In genomic region chr2:46499392-46499785, GRCh38 we compare ENCODE assay signal across 7 cellular contexts. TPM values are rescaled to one million over a fixed set of nuclear protein-coding genes. Genes with fewer than 3 reads are reported as not detected.
A peak's percentile ranks its signal among the peaks of the same experiment; 100 is the strongest.
DNase-seq lines count a peak whose midpoint lies in the region; ATAC-seq and TF ChIP-seq lines count a peak whose summit lies in the region.

No MANE protein-coding gene starts in this region.

- H3K36me3 ChIP-seq in Karpas-422 (ENCODE audit: insufficient read depth, low read length) (no peaks in the 10 kb centered on the region), suprapubic skin (no peaks in the 10 kb centered on the region)

- peak overlapping the region; percentile 99; the same call in 1 of the 2 replicates for H2AFZ ChIP-seq in Karpas-422 (ENCODE audit: low read length)

- H3K9me3 ChIP-seq in Karpas-422 (ENCODE audit: low read length) (no peaks in the 10 kb centered on the region), suprapubic skin (no peaks in the 10 kb centered on the region)

- 23% methylated on average over 7 of the region's 7 CpGs for WGBS in suprapubic skin

- no peak overlapping the region for H3K27ac ChIP-seq in Karpas-422 (ENCODE audit: low read length)
- peak overlapping the region; percentile 69 for H3K27ac ChIP-seq in layer of hippocampus (ENCODE audit: low read depth, low read length)
- H3K27ac ChIP-seq in suprapubic skin = peak overlapping the region; percentile 76

- H3K4me3 ChIP-seq in Karpas-422 (ENCODE audit: low read length) (peak overlapping the region; percentile 68), astrocyte of the spinal cord (ENCODE audit: low read depth, low read length) (peak overlapping the region; percentile 62), suprapubic skin (peak overlapping the region; percentile 55)

- ATAC-seq in GM19395 (IDR thresholded peaks at IDR 0.05; ENCODE audit: unreplicated experiment) = no peak

- DNase-seq in Karpas-422 (no peak), astrocyte of the spinal cord (ENCODE audit: low read depth, low spot score) (no peak), suprapubic skin (ENCODE audit: low spot score in 2 of 2) (no peak), GF-D8 (lab: John Stamatoyannopoulos, UW) (no peak)
- no peak for DNase-seq in stimulated activated CD4-positive, alpha-beta T cell treated with anti-CD3 and anti-CD28 coated beads, Interleukin-4, amount 100 ng/mL, for 4 hours

- TF ChIP-seq EP300 in suprapubic skin (IDR thresholded peaks at IDR 0.05) = no peak

- no peak for TF ChIP-seq CTCF in astrocyte of the spinal cord (IDR thresholded peaks at IDR 0.05; ENCODE audit: low read depth, low read length)
- TF ChIP-seq CTCF in suprapubic skin (IDR thresholded peaks at IDR 0.05) = no peak

- H3K9ac ChIP-seq in Karpas-422 (ENCODE audit: low read length) = peak overlapping the region; percentile 65

- H3K4me2 ChIP-seq in Karpas-422 (ENCODE audit: low read depth, low read length, poor library complexity, severe bottlenecking) = peak overlapping the region; percentile 91

- no peaks in the 10 kb centered on the region for H3K79me2 ChIP-seq in Karpas-422 (ENCODE audit: low read length)

- no peak for TF ChIP-seq POLR2A in suprapubic skin (IDR thresholded peaks at IDR 0.05)

- no peaks in the 10 kb centered on the region for H3K9me2 ChIP-seq in Karpas-422 (replicated peaks; ENCODE audit: insufficient read depth, low read length)

- H3K4me1 ChIP-seq in Karpas-422 (ENCODE audit: low read length) (peaks cover 16% of the 10 kb centered on the region), suprapubic skin (peaks cover 16% of the 10 kb centered on the region)

- H3K27me3 ChIP-seq in Karpas-422 (ENCODE audit: low read length) (peaks cover 2% of the 10 kb centered on the region; the same call in 1 of the 2 replicates), layer of hippocampus (ENCODE audit: control insufficient read depth, insufficient read depth, low read length) (no peaks in the 10 kb centered on the region), suprapubic skin (no peaks in the 10 kb centered on the region)

- no peaks in the 10 kb centered on the region for H4K20me1 ChIP-seq in Karpas-422 (ENCODE audit: insufficient read depth, low read depth, low read length)

- in situ Hi-C loops in astrocyte of the spinal cord (cut with HindIII; ENCODE audit: low sequenced_read_pairs) = no loop called here

RNA-seq across cellular contexts. Expression of gene TMEM247, which starts 20.0 kb away (rescaled TPM):
- not detected in 2 replicates for total RNA-seq in Karpas-422 (2014; rRNA removed; shearing (Covaris generic); ENCODE audit: low replicate concordance)
- total RNA-seq in suprapubic skin = not detected

RNA-seq across cellular contexts. Expression of gene RHOQ, which starts 42.9 kb away (rescaled TPM):
- 13.9 and 15.8 TPM in 2 replicates for total RNA-seq in Karpas-422 (2014; rRNA removed; shearing (Covaris generic); ENCODE audit: low replicate concordance)
- total RNA-seq in suprapubic skin = 10 to 100 TPM; 31.8 to 55.0 (median 37.0) TPM

RNA-seq across cellular contexts. Expression of gene ATP6V1E2, which starts 43.0 kb away (rescaled TPM):
- total RNA-seq in Karpas-422 (2014; rRNA removed; shearing (Covaris generic); ENCODE audit: low replicate concordance) = 1.8 and 2.5 TPM in 2 replicates
- total RNA-seq in suprapubic skin = 10 to 100 TPM in 2 of 4 donors, 1 to 10 TPM in 2; 5.6 to 11.7 (median 8.4) TPM
